In the genomic region with DNA sequence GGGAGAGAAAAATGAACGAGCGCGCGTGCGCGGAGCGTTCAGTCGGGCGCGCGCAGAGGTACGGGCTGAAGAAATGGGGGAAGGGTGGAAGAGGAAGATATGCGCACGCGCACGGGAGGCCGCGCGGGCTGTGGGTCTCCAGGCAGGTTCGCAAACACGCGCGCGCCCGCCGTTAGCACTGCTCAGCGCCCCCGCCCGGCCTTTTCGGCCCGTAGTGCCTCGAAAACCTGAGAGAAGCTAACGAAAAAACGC, we compare ENCODE assay signal across 1 cellular context.
TF ChIP-seq lines count a peak whose summit lies in the region.

No MANE protein-coding gene starts in this region.

TF ChIP-seq in HepG2, 621 proteins besides CTCF, POLR2A, EP300 and RAD21 (continued from another document and continues in another):
- TF ChIP-seq FOXA1 (IDR thresholded peaks at IDR 0.05) (no peak), FOXA1 (CRISPR knock-in tag; IDR thresholded peaks at IDR 0.05) (no peak), ZNF367 (CRISPR knock-in tag; IDR thresholded peaks at IDR 0.05; ENCODE audit: borderline replicate concordance) (peak; percentile 75; the same call in 1 of the 2 replicates), AHR (CRISPR knock-in tag; IDR thresholded peaks at IDR 0.05) (no peak; the same call in 1 of the 2 replicates), ZNF678 (CRISPR knock-in tag; IDR thresholded peaks at IDR 0.05) (no peak), KLF13 (CRISPR knock-in tag; IDR thresholded peaks at IDR 0.05) (peak; percentile 24; the same call in 1 of the 2 replicates), ZNF768 (CRISPR knock-in tag; IDR thresholded peaks at IDR 0.05) (no peak; the same call in 1 of the 2 replicates), ZNF337 (CRISPR knock-in tag; IDR thresholded peaks at IDR 0.05; ENCODE audit: borderline replicate concordance, low read depth) (no peak; the same call in 1 of the 2 replicates), ZBTB42 (CRISPR knock-in tag; IDR thresholded peaks at IDR 0.05) (no peak), SOX13 (IDR thresholded peaks at IDR 0.05) (no peak), SOX13 (CRISPR knock-in tag; conservative IDR thresholded peaks at IDR 0.05 in 1 of 2, IDR thresholded peaks at IDR 0.05 in 1 of 2) (0 out of 4 replicates have a peak, but pooled peaks of 1 of the 2 experiments have one; percentile 0), ZNF446 (CRISPR knock-in tag; IDR thresholded peaks at IDR 0.05) (no peak), RARG (CRISPR knock-in tag; IDR thresholded peaks at IDR 0.05; ENCODE audit: low read depth) (no peak), ZNF205 (CRISPR knock-in tag; IDR thresholded peaks at IDR 0.05) (no peak; the same call in 1 of the 2 replicates), MYC (CRISPR knock-in tag; IDR thresholded peaks at IDR 0.05; ENCODE audit: borderline replicate concordance) (peak; percentile 70), CCDC6 (CRISPR knock-in tag; IDR thresholded peaks at IDR 0.05) (peak; percentile 16; the same call in 1 of the 2 replicates), SIN3B (IDR thresholded peaks at IDR 0.05; ENCODE audit: low read length) (no peak), RNF2 (conservative IDR thresholded peaks at IDR 0.05; ENCODE audit: low read depth) (no peak), ZFX (CRISPR knock-in tag; IDR thresholded peaks at IDR 0.05; ENCODE audit: low read depth) (no peak), ZNF749 (CRISPR knock-in tag; IDR thresholded peaks at IDR 0.05; ENCODE audit: borderline replicate concordance) (peak; percentile 71), ZNF234 (CRISPR knock-in tag; conservative IDR thresholded peaks at IDR 0.05) (0 out of 2 replicates have a peak, but pooled peaks have one; percentile 53), ARHGAP35 (CRISPR knock-in tag; IDR thresholded peaks at IDR 0.05; ENCODE audit: borderline replicate concordance) (peak; percentile 85), TBX2 (CRISPR knock-in tag; IDR thresholded peaks at IDR 0.05; ENCODE audit: borderline replicate concordance) (peak; percentile 46; the same call in 1 of the 2 replicates), STAG1 (CRISPR knock-in tag; IDR thresholded peaks at IDR 0.05) (no peak)
- TF ChIP-seq, protein P1, sequence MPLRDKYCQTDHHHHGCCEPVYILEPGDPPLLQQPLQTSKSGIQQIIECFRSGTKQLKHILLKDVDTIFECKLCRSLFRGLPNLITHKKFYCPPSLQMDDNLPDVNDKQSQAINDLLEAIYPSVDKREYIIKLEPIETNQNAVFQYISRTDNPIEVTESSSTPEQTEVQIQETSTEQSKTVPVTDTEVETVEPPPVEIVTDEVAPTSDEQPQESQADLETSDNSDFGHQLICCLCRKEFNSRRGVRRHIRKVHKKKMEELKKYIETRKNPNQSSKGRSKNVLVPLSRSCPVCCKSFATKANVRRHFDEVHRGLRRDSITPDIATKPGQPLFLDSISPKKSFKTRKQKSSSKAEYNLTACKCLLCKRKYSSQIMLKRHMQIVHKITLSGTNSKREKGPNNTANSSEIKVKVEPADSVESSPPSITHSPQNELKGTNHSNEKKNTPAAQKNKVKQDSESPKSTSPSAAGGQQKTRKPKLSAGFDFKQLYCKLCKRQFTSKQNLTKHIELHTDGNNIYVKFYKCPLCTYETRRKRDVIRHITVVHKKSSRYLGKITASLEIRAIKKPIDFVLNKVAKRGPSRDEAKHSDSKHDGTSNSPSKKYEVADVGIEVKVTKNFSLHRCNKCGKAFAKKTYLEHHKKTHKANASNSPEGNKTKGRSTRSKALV (CRISPR knock-in tag; IDR thresholded peaks at IDR 0.05), result peak; percentile 67
- TF ChIP-seq, protein P2, sequence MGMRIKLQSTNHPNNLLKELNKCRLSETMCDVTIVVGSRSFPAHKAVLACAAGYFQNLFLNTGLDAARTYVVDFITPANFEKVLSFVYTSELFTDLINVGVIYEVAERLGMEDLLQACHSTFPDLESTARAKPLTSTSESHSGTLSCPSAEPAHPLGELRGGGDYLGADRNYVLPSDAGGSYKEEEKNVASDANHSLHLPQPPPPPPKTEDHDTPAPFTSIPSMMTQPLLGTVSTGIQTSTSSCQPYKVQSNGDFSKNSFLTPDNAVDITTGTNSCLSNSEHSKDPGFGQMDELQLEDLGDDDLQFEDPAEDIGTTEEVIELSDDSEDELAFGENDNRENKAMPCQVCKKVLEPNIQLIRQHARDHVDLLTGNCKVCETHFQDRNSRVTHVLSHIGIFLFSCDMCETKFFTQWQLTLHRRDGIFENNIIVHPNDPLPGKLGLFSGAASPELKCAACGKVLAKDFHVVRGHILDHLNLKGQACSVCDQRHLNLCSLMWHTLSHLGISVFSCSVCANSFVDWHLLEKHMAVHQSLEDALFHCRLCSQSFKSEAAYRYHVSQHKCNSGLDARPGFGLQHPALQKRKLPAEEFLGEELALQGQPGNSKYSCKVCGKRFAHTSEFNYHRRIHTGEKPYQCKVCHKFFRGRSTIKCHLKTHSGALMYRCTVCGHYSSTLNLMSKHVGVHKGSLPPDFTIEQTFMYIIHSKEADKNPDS (CRISPR knock-in tag; IDR thresholded peaks at IDR 0.05), result peak; percentile 62; the same call in 1 of the 2 replicates
- TF ChIP-seq, protein P3, sequence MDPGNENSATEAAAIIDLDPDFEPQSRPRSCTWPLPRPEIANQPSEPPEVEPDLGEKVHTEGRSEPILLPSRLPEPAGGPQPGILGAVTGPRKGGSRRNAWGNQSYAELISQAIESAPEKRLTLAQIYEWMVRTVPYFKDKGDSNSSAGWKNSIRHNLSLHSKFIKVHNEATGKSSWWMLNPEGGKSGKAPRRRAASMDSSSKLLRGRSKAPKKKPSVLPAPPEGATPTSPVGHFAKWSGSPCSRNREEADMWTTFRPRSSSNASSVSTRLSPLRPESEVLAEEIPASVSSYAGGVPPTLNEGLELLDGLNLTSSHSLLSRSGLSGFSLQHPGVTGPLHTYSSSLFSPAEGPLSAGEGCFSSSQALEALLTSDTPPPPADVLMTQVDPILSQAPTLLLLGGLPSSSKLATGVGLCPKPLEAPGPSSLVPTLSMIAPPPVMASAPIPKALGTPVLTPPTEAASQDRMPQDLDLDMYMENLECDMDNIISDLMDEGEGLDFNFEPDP (CRISPR knock-in tag; conservative IDR thresholded peaks at IDR 0.05), result 0 out of 2 replicates have a peak, but pooled peaks have one; percentile 89
- TF ChIP-seq, protein P4, sequence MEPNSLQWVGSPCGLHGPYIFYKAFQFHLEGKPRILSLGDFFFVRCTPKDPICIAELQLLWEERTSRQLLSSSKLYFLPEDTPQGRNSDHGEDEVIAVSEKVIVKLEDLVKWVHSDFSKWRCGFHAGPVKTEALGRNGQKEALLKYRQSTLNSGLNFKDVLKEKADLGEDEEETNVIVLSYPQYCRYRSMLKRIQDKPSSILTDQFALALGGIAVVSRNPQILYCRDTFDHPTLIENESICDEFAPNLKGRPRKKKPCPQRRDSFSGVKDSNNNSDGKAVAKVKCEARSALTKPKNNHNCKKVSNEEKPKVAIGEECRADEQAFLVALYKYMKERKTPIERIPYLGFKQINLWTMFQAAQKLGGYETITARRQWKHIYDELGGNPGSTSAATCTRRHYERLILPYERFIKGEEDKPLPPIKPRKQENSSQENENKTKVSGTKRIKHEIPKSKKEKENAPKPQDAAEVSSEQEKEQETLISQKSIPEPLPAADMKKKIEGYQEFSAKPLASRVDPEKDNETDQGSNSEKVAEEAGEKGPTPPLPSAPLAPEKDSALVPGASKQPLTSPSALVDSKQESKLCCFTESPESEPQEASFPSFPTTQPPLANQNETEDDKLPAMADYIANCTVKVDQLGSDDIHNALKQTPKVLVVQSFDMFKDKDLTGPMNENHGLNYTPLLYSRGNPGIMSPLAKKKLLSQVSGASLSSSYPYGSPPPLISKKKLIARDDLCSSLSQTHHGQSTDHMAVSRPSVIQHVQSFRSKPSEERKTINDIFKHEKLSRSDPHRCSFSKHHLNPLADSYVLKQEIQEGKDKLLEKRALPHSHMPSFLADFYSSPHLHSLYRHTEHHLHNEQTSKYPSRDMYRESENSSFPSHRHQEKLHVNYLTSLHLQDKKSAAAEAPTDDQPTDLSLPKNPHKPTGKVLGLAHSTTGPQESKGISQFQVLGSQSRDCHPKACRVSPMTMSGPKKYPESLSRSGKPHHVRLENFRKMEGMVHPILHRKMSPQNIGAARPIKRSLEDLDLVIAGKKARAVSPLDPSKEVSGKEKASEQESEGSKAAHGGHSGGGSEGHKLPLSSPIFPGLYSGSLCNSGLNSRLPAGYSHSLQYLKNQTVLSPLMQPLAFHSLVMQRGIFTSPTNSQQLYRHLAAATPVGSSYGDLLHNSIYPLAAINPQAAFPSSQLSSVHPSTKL (CRISPR knock-in tag; IDR thresholded peaks at IDR 0.05), result 0 out of 2 replicates have a peak, but pooled peaks have one; percentile 7
- TF ChIP-seq, protein P5, sequence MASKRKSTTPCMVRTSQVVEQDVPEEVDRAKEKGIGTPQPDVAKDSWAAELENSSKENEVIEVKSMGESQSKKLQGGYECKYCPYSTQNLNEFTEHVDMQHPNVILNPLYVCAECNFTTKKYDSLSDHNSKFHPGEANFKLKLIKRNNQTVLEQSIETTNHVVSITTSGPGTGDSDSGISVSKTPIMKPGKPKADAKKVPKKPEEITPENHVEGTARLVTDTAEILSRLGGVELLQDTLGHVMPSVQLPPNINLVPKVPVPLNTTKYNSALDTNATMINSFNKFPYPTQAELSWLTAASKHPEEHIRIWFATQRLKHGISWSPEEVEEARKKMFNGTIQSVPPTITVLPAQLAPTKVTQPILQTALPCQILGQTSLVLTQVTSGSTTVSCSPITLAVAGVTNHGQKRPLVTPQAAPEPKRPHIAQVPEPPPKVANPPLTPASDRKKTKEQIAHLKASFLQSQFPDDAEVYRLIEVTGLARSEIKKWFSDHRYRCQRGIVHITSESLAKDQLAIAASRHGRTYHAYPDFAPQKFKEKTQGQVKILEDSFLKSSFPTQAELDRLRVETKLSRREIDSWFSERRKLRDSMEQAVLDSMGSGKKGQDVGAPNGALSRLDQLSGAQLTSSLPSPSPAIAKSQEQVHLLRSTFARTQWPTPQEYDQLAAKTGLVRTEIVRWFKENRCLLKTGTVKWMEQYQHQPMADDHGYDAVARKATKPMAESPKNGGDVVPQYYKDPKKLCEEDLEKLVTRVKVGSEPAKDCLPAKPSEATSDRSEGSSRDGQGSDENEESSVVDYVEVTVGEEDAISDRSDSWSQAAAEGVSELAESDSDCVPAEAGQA (IDR thresholded peaks at IDR 0.05; ENCODE audit: low read depth), result no peak
- TF ChIP-seq, protein P5 (CRISPR knock-in tag; IDR thresholded peaks at IDR 0.05; ENCODE audit: borderline replicate concordance), result 0 out of 2 replicates have a peak, but pooled peaks have one; percentile 20
- TF ChIP-seq, protein P6, sequence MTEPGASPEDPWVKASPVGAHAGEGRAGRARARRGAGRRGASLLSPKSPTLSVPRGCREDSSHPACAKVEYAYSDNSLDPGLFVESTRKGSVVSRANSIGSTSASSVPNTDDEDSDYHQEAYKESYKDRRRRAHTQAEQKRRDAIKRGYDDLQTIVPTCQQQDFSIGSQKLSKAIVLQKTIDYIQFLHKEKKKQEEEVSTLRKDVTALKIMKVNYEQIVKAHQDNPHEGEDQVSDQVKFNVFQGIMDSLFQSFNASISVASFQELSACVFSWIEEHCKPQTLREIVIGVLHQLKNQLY (CRISPR knock-in tag; IDR thresholded peaks at IDR 0.05), result no peak
- TF ChIP-seq, protein P7, sequence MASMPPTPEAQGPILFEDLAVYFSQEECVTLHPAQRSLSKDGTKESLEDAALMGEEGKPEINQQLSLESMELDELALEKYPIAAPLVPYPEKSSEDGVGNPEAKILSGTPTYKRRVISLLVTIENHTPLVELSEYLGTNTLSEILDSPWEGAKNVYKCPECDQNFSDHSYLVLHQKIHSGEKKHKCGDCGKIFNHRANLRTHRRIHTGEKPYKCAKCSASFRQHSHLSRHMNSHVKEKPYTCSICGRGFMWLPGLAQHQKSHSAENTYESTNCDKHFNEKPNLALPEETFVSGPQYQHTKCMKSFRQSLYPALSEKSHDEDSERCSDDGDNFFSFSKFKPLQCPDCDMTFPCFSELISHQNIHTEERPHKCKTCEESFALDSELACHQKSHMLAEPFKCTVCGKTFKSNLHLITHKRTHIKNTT (CRISPR knock-in tag; IDR thresholded peaks at IDR 0.05), result no peak
- TF ChIP-seq, protein P8, sequence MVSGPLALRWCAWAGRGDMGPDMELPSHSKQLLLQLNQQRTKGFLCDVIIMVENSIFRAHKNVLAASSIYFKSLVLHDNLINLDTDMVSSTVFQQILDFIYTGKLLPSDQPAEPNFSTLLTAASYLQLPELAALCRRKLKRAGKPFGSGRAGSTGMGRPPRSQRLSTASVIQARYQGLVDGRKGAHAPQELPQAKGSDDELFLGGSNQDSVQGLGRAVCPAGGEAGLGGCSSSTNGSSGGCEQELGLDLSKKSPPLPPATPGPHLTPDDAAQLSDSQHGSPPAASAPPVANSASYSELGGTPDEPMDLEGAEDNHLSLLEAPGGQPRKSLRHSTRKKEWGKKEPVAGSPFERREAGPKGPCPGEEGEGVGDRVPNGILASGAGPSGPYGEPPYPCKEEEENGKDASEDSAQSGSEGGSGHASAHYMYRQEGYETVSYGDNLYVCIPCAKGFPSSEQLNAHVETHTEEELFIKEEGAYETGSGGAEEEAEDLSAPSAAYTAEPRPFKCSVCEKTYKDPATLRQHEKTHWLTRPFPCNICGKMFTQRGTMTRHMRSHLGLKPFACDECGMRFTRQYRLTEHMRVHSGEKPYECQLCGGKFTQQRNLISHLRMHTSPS (CRISPR knock-in tag; IDR thresholded peaks at IDR 0.05; ENCODE audit: low read depth), result 0 out of 2 replicates have a peak, but pooled peaks have one; percentile 22
- TF ChIP-seq, protein P9, sequence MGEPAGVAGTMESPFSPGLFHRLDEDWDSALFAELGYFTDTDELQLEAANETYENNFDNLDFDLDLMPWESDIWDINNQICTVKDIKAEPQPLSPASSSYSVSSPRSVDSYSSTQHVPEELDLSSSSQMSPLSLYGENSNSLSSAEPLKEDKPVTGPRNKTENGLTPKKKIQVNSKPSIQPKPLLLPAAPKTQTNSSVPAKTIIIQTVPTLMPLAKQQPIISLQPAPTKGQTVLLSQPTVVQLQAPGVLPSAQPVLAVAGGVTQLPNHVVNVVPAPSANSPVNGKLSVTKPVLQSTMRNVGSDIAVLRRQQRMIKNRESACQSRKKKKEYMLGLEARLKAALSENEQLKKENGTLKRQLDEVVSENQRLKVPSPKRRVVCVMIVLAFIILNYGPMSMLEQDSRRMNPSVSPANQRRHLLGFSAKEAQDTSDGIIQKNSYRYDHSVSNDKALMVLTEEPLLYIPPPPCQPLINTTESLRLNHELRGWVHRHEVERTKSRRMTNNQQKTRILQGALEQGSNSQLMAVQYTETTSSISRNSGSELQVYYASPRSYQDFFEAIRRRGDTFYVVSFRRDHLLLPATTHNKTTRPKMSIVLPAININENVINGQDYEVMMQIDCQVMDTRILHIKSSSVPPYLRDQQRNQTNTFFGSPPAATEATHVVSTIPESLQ (CRISPR knock-in tag; conservative IDR thresholded peaks at IDR 0.05), result no peak
